In genomic region chr13:46797468-46798237, GRCh38 we compare ENCODE assay signal across 8 cellular contexts. TPM values are rescaled to one million over a fixed set of nuclear protein-coding genes. Genes with fewer than 3 reads are reported as not detected.
DNase-seq lines count a peak whose midpoint lies in the region; ATAC-seq and TF ChIP-seq lines count a peak whose summit lies in the region.

No MANE protein-coding gene starts in this region.

- peaks cover 43% of the 10 kb centered on the region for H3K4me1 Mint-ChIP-seq in activated CD4-positive, alpha-beta memory T cell treated with anti-CD3 and anti-CD28 coated beads, Interleukin-2, amount 10 ng/mL, durations not matched to agents 7 days and 5 days

- no peak for TF ChIP-seq CTCF in right atrium auricular region (IDR thresholded peaks at IDR 0.05)

- H3K27ac ChIP-seq in right atrium auricular region: peak overlapping the region; percentile 89 to 98
- peak overlapping the region in 20 of 21 experiments; percentile 76 to 95 (median 88) for H3K27ac ChIP-seq in skin epidermis

- POLR2A ChIA-PET in activated CD4-positive, alpha-beta memory T cell treated with anti-CD3 and anti-CD28 coated beads, Interleukin-2, amount 10 ng/mL, durations not matched to agents 7 days and 5 days (lab: Charles Lee): interaction anchor here (0.9 kb wide), 2 partner anchors 246 to 1435 kb away, joined by 3 read pairs; partner anchors contain the start of gene ITM2B

- H3K4me3 Mint-ChIP-seq in activated CD4-positive, alpha-beta memory T cell treated with anti-CD3 and anti-CD28 coated beads, Interleukin-2, amount 10 ng/mL, durations not matched to agents 7 days and 5 days: peak overlapping the region; percentile 87

- H3K27me3 ChIP-seq in right atrium auricular region: no peaks in the 10 kb centered on the region

- H3K36me3 Mint-ChIP-seq in activated CD4-positive, alpha-beta memory T cell treated with anti-CD3 and anti-CD28 coated beads, Interleukin-2, amount 10 ng/mL, durations not matched to agents 7 days and 5 days (ENCODE audit: low read depth): peaks cover 17% of the 10 kb centered on the region

- CTCF ChIA-PET in activated CD4-positive, alpha-beta memory T cell treated with anti-CD3 and anti-CD28 coated beads, Interleukin-2, amount 10 ng/mL, durations not matched to agents 7 days and 5 days (lab: Charles Lee): interaction anchor here (1.2 kb wide), 1 partner anchor 129 kb away, joined by 3 read pairs; no protein-coding TSS in a partner anchor

- peak overlapping the region; percentile 87 for H3K27ac Mint-ChIP-seq in activated CD4-positive, alpha-beta memory T cell treated with anti-CD3 and anti-CD28 coated beads, Interleukin-2, amount 10 ng/mL, durations not matched to agents 7 days and 5 days

- peaks cover 0 to 22% of the 10 kb centered on the region in 2 donors for H3K4me1 ChIP-seq in right atrium auricular region

- H3K9me3 Mint-ChIP-seq in activated CD4-positive, alpha-beta memory T cell treated with anti-CD3 and anti-CD28 coated beads, Interleukin-2, amount 10 ng/mL, durations not matched to agents 7 days and 5 days: no peaks in the 10 kb centered on the region

- no peaks in the 10 kb centered on the region for H3K36me3 ChIP-seq in right atrium auricular region

- DNase-seq in NCI-H1417 (lab: John Stamatoyannopoulos, UW) (peak in 2 of 3 experiments; percentile 48 to 68), NCI-H1417 treated with DMSO at 0.1 percent for 48 hours (lab: John Stamatoyannopoulos, UW) (no peak), right atrium auricular region (ENCODE audit: low spot score) (no peak), UCSD-AML1 (lab: John Stamatoyannopoulos, UW; ENCODE audit: unreplicated experiment) (no peak)
- DNase-seq in activated CD4-positive, alpha-beta memory T cell treated with anti-CD3 and anti-CD28 coated beads, Interleukin-2, amount 10 ng/mL, durations not matched to agents 7 days and 5 days: no peak

- H3K4me3 ChIP-seq in right atrium auricular region: peak overlapping the region; percentile 77 to 90
- peak overlapping the region; percentile 57 to 94 (median 86) for H3K4me3 ChIP-seq in skin epidermis

- no peaks in the 10 kb centered on the region for H3K9me3 ChIP-seq in right atrium auricular region

- no peaks in the 10 kb centered on the region for H3K27me3 Mint-ChIP-seq in activated CD4-positive, alpha-beta memory T cell treated with anti-CD3 and anti-CD28 coated beads, Interleukin-2, amount 10 ng/mL, durations not matched to agents 7 days and 5 days

- ATAC-seq in HG03457 (IDR thresholded peaks at IDR 0.05; ENCODE audit: unreplicated experiment): no peak
- no peak for ATAC-seq in HG02588 (IDR thresholded peaks at IDR 0.05; ENCODE audit: unreplicated experiment)

RNA-seq across cellular contexts. Expression of gene ESD, which starts 0.7 kb away (rescaled TPM):
- total RNA-seq in activated CD4-positive, alpha-beta memory T cell treated with anti-CD3 and anti-CD28 coated beads, Interleukin-2, amount 10 ng/mL, durations not matched to agents 7 days and 5 days: 10 to 100 TPM; 76.7 to 76.9 TPM
- total RNA-seq in right atrium auricular region: 100 to 1,000 TPM in 1 of 2 donors, 10 to 100 TPM in 1; 76.3 to 113 TPM

Comparison
In these comparisons a context has a peak if more than half of its experiments do, and no peak if none do; other contexts are left out.
1. DNase-seq: peak in NCI-H1417 (2 of 3); none in NCI-H1417 treated with DMSO at 0.1 percent for 48 hours (single experiment), activated CD4-positive, alpha-beta memory T cell treated with anti-CD3 and anti-CD28 coated beads, Interleukin-2, amount 10 ng/mL, durations not matched to agents 7 days and 5 days (single experiment), right atrium auricular region (single experiment) and UCSD-AML1 (single experiment).